Comparison of ENCODE assay signal across 8 cellular contexts in genomic region chr10:47970076-47970475, GRCh38. TPM values are rescaled to one million over a fixed set of nuclear protein-coding genes. Genes with fewer than 3 reads are reported as not detected.
"Had no signal": no experiment of that assay in that cellular context is flagged by ENCODE, and none has a peak within 500 bp of the region (broad histone marks: within the 10 kb centered on the region; RNA-seq: fewer than 3 reads in every experiment).

No MANE protein-coding gene starts in this region.

RNA-seq across cellular contexts. Expression of gene FAM25C, which starts 29.5 kb away (rescaled TPM):
- total RNA-seq: LHCN-M2, MCF 10A, NCI-H460, OCI-LY7, PC-9, Right ventricle myocardium superior, RPMI7951, SJSA1 had no signal

RNA-seq across cellular contexts. Expression of gene NPY4R2, which starts 51.6 kb away (rescaled TPM):
- total RNA-seq: LHCN-M2, MCF 10A, NCI-H460, OCI-LY7, PC-9, Right ventricle myocardium superior, RPMI7951 had no signal
